Comparison of ENCODE assay signal across 8 cellular contexts in the genomic region with DNA sequence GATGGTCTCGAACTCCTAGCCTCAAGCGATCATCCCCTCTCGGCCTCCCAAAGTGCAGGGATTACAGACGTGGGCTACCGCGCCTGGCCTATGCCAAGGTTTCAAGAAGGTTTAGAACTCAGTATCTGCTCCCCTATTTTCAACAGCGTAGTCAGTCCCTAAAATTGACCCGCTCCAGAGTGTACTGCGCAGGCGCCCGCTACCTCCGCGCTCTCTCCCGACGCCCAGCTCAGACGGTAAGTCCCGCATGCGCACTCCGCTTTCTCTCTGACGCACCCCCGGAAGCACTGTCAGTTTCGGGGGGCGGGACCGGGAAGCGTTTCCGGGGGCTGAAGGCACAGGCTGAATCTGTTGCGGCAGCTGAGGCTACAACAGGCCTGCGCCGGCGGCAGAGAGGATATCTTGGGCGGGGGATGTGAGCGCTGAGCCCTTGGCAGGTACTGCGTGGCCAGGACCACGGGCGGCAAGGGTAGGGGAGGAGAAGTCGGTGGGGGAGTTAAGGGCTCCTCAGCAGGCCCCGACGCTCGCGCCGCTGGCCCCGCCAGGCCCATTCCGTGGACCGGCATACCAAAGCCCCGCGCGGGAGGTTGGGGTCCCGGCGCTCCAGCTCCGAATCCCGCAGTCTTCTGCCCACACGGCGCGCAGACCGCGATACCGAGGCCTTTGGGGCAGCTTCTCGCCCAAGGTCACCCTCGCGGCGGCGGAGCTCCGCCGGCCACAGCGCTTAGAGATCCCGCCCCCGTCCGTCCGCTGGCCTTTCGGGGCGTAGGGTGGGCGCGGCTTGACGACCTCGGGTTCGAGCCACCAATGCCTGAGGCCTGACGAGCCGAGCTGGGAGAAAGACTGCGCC. TPM values are rescaled to one million over a fixed set of nuclear protein-coding genes. Genes with fewer than 3 reads are reported as not detected.
DNase-seq lines count a peak whose midpoint lies in the region; ATAC-seq and TF ChIP-seq lines count a peak whose summit lies in the region.

A gene with protein sequence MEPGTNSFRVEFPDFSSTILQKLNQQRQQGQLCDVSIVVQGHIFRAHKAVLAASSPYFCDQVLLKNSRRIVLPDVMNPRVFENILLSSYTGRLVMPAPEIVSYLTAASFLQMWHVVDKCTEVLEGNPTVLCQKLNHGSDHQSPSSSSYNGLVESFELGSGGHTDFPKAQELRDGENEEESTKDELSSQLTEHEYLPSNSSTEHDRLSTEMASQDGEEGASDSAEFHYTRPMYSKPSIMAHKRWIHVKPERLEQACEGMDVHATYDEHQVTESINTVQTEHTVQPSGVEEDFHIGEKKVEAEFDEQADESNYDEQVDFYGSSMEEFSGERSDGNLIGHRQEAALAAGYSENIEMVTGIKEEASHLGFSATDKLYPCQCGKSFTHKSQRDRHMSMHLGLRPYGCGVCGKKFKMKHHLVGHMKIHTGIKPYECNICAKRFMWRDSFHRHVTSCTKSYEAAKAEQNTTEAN (plus strand): TSS at position 345 of the 850 bp plus-strand sequence. CDS start 27,470 bp downstream, outside the sequence.

- H3K27ac Mint-ChIP-seq in GM23338 (peak within 1 kb of the TSS; percentile 92), naive B cell (peak within 1 kb of the TSS; percentile 94 to 99 (median 97))
- H3K27ac Mint-ChIP-seq in stimulated activated effector memory CD8-positive, alpha-beta T cell treated with anti-CD3 and anti-CD28 coated beads, Interleukin-12 subunit alpha, Interleukin-12 subunit beta, amount 100 ng/mL, for 72 hours: peak within 1 kb of the TSS; percentile 98

- no peak for TF ChIP-seq CTCF in DOHH2 (IDR thresholded peaks at IDR 0.05; ENCODE audit: low read depth, low read length, poor library complexity, severe bottlenecking)
- no peak for TF ChIP-seq CTCF in GM23338 (conservative IDR thresholded peaks at IDR 0.05; ENCODE audit: low read depth in 2 of 2)
- no peak for TF ChIP-seq CTCF in RWPE1 (conservative IDR thresholded peaks at IDR 0.05; ENCODE audit: low read depth)

- H4K20me1 ChIP-seq in DOHH2 (ENCODE audit: control insufficient read depth, insufficient read depth, low read depth, low read length) (peaks cover 5% of the 10 kb centered on the region), GM23338 (replicated peaks; ENCODE audit: insufficient read depth) (peaks cover 21% of the 10 kb centered on the region)

- no peaks in the 10 kb centered on the region for H3K27me3 ChIP-seq in DOHH2 (ENCODE audit: control insufficient read depth, low read length)
- H3K27me3 ChIP-seq in GM23338 (ENCODE audit: insufficient read depth): no peaks in the 10 kb centered on the region

- peak within 1 kb of the TSS; percentile 97 for H2AFZ ChIP-seq in GM23338

- POLR2A ChIA-PET in RWPE1 (lab: Yijun Ruan, JAX; ENCODE audit: low non-redundant PET): interaction anchor here (1.6 kb wide), 1 partner anchor 11 kb away, joined by 8 read pairs; no protein-coding TSS in a partner anchor

- peak within 1 kb of the TSS; percentile 91 for H3K4me3 Mint-ChIP-seq in GM23338
- H3K4me3 Mint-ChIP-seq in naive B cell: peak within 1 kb of the TSS; percentile 88 to 97 (median 94)
- H3K4me3 Mint-ChIP-seq in stimulated activated effector memory CD8-positive, alpha-beta T cell treated with anti-CD3 and anti-CD28 coated beads, Interleukin-12 subunit alpha, Interleukin-12 subunit beta, amount 100 ng/mL, for 72 hours: peak within 1 kb of the TSS; percentile 90

- H3K4me3 ChIP-seq in DOHH2 (ENCODE audit: low read length): peak within 1 kb of the TSS; percentile 95
- peak within 1 kb of the TSS; percentile 78 for H3K4me3 ChIP-seq in GM23338

- H3K27me3 Mint-ChIP-seq in GM23338 (ENCODE audit: insufficient read depth, low read depth, poor library complexity): peaks cover 12% of the 10 kb centered on the region
- no peaks in the 10 kb centered on the region for H3K27me3 Mint-ChIP-seq in naive B cell

- H3K9me2 ChIP-seq in DOHH2 (replicated peaks; ENCODE audit: control insufficient read depth, low read length) (no peaks in the 10 kb centered on the region), GM23338 (ENCODE audit: insufficient read depth) (peaks cover 5% of the 10 kb centered on the region; the same call in 1 of the 2 replicates)

- H3K36me3 ChIP-seq in DOHH2 (ENCODE audit: control insufficient read depth, low read length) (peaks cover 27% of the 10 kb centered on the region), GM23338 (ENCODE audit: insufficient read depth) (no peaks in the 10 kb centered on the region)

- H3K9me3 ChIP-seq in DOHH2 (ENCODE audit: control insufficient read depth, insufficient read depth, low read length): no peaks in the 10 kb centered on the region

- ATAC-seq in GM23338 (peak; percentile 93), naive B cell (ENCODE audit: low read depth in 2 of 2) (peak; percentile 89 to 91)
- ATAC-seq in stimulated activated effector memory CD8-positive, alpha-beta T cell treated with anti-CD3 and anti-CD28 coated beads, Interleukin-12 subunit alpha, Interleukin-12 subunit beta, amount 100 ng/mL, for 72 hours: peak; percentile 83

- peaks cover 51% of the 10 kb centered on the region for H3K79me2 ChIP-seq in DOHH2 (ENCODE audit: control insufficient read depth, low read length)
- peaks cover 47% of the 10 kb centered on the region for H3K79me2 ChIP-seq in GM23338 (replicated peaks; ENCODE audit: insufficient read depth)

- H3K36me3 Mint-ChIP-seq in GM23338 (ENCODE audit: low read depth) (no peaks in the 10 kb centered on the region; the same call in 2 of the 3 replicates), naive B cell (peaks cover 5 to 14% of the 10 kb centered on the region in 2 donors)
- peaks cover 57% of the 10 kb centered on the region for H3K36me3 Mint-ChIP-seq in stimulated activated effector memory CD8-positive, alpha-beta T cell treated with anti-CD3 and anti-CD28 coated beads, Interleukin-12 subunit alpha, Interleukin-12 subunit beta, amount 100 ng/mL, for 72 hours

- H3K27ac ChIP-seq in DOHH2 (ENCODE audit: low read depth, low read length) (peak within 1 kb of the TSS; percentile 47), GM23338 (ENCODE audit: low read depth) (no peak within 1 kb of the TSS), RWPE1 (peak within 1 kb of the TSS; percentile 86)

- H3K9me3 Mint-ChIP-seq in GM23338 (no peaks in the 10 kb centered on the region), naive B cell (peaks cover 0 to 5% (median 2%) of the 10 kb centered on the region in 7 donors)
- peaks cover 2% of the 10 kb centered on the region for H3K9me3 Mint-ChIP-seq in stimulated activated effector memory CD8-positive, alpha-beta T cell treated with anti-CD3 and anti-CD28 coated beads, Interleukin-12 subunit alpha, Interleukin-12 subunit beta, amount 100 ng/mL, for 72 hours

- CTCF ChIA-PET in RWPE1 (lab: Yijun Ruan, JAX): interaction anchor here (0.5 to 0.7 kb wide), 3 partner anchors 125 to 517 kb away, joined by 3 read pairs; no protein-coding TSS in a partner anchor

- H3K4me2 ChIP-seq in DOHH2 (ENCODE audit: low read length) (peak within 1 kb of the TSS; percentile 99), GM23338 (peak within 1 kb of the TSS; percentile 98)

- DNase-seq in GM23338 (ENCODE audit: low spot score) (peak; percentile 99), LoVo (ENCODE audit: low spot score) (peak; percentile 96), RWPE1 (ENCODE audit: low spot score) (peak; percentile 100), fibroblast of gingiva (ENCODE audit: low read depth) (peak; percentile 95), naive B cell (peak; percentile 97)
- DNase-seq in activated T-helper 1 cell treated with anti-CD3 and anti-CD28 coated beads, Interleukin-2, amount 50 U/mL, for 16 hours (ENCODE audit: low read depth in 1 of 2, low spot score in 1 of 2): peak; percentile 96 to 97
- peak; percentile 94 to 99 for DNase-seq in stimulated activated effector memory CD8-positive, alpha-beta T cell treated with anti-CD3 and anti-CD28 coated beads, Interleukin-12 subunit alpha, Interleukin-12 subunit beta, amount 100 ng/mL, for 72 hours (ENCODE audit: low spot score in 2 of 2)

- H3K4me1 Mint-ChIP-seq in GM23338 (peaks cover 13% of the 10 kb centered on the region), naive B cell (peaks cover 28 to 35% (median 32%) of the 10 kb centered on the region in 3 donors)
- peaks cover 33% of the 10 kb centered on the region for H3K4me1 Mint-ChIP-seq in stimulated activated effector memory CD8-positive, alpha-beta T cell treated with anti-CD3 and anti-CD28 coated beads, Interleukin-12 subunit alpha, Interleukin-12 subunit beta, amount 100 ng/mL, for 72 hours

- H3K4me1 ChIP-seq in DOHH2 (ENCODE audit: control insufficient read depth, low read length) (peaks cover 46% of the 10 kb centered on the region), GM23338 (ENCODE audit: insufficient read depth) (peaks cover 9% of the 10 kb centered on the region; the same call in 1 of the 2 replicates)

- 0 out of 2 replicates have a peak, but pooled peaks cover 3% of the 10 kb centered on the region for H3F3A ChIP-seq in DOHH2 (ENCODE audit: control insufficient read depth, insufficient read depth)
- H3F3A ChIP-seq in GM23338 (replicated peaks; ENCODE audit: low read depth): no peaks in the 10 kb centered on the region

TF ChIP-seq in GM23338, 12 proteins besides CTCF, POLR2A, EP300 and RAD21 (continues in another document):
- TF ChIP-seq ZNF331 (CRISPR knock-in tag; IDR thresholded peaks at IDR 0.05; ENCODE audit: low read depth): no peak
- TF ChIP-seq EZH2 (IDR thresholded peaks at IDR 0.05; ENCODE audit: low read depth, unreplicated experiment): no peak
- no peak for TF ChIP-seq NANOG (IDR thresholded peaks at IDR 0.05; ENCODE audit: borderline replicate concordance)
- no peak for TF ChIP-seq ZNF114 (CRISPR knock-in tag; IDR thresholded peaks at IDR 0.05)
- TF ChIP-seq JUNB (IDR thresholded peaks at IDR 0.05; ENCODE audit: unreplicated experiment): no peak
- peak; percentile 67 for TF ChIP-seq CREB1 (CRISPR knock-in tag; IDR thresholded peaks at IDR 0.05; ENCODE audit: low read depth)
- peak; percentile 95 for TF ChIP-seq POLR2AphosphoS5 (IDR thresholded peaks at IDR 0.05; ENCODE audit: low read depth)
- TF ChIP-seq, protein P1, sequence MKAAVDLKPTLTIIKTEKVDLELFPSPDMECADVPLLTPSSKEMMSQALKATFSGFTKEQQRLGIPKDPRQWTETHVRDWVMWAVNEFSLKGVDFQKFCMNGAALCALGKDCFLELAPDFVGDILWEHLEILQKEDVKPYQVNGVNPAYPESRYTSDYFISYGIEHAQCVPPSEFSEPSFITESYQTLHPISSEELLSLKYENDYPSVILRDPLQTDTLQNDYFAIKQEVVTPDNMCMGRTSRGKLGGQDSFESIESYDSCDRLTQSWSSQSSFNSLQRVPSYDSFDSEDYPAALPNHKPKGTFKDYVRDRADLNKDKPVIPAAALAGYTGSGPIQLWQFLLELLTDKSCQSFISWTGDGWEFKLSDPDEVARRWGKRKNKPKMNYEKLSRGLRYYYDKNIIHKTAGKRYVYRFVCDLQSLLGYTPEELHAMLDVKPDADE (IDR thresholded peaks at IDR 0.05): peak; percentile 80; the same call in 1 of the 2 replicates

RNA-seq across cellular contexts. Expression of the gene that starts here (rescaled TPM):
- total RNA-seq in GM23338 (2014; rRNA removed; shearing (Covaris generic)): 11.8 and 12.7 TPM in 2 replicates
- 8.8 and 9.7 TPM in 2 replicates for polyA plus RNA-seq in GM23338 (2016; fragmentation: Nextera tagmentation; extraction: Ambion mirVana)
- polyA plus RNA-seq in naive B cell (ENCODE audit: low read depth in 6 of 6): 10 to 100 TPM in 4 of 6 donors, 1 to 10 TPM in 2; 9.8 to 15.6 (median 11.4) TPM
